Comparison of ENCODE assay signal across 2 cellular contexts in genomic region chr2:190093793-190094192, GRCh38.
TF ChIP-seq lines count a peak whose summit lies in the region.

No MANE protein-coding gene starts in this region.

TF ChIP-seq in GM23338, 12 proteins besides CTCF, POLR2A, EP300 and RAD21:
- TF ChIP-seq EZH2 (IDR thresholded peaks at IDR 0.05; ENCODE audit: low read depth, unreplicated experiment): no peak
- TF ChIP-seq POLR2AphosphoS5 (IDR thresholded peaks at IDR 0.05; ENCODE audit: low read depth): no peak
- no peak for TF ChIP-seq ZNF331 (CRISPR knock-in tag; IDR thresholded peaks at IDR 0.05; ENCODE audit: low read depth)
- TF ChIP-seq NANOG (IDR thresholded peaks at IDR 0.05; ENCODE audit: borderline replicate concordance): no peak
- no peak for TF ChIP-seq REST (IDR thresholded peaks at IDR 0.05; ENCODE audit: unreplicated experiment)

TF ChIP-seq in K562, 482 proteins besides CTCF, POLR2A, EP300 and RAD21:
- TF ChIP-seq PHF20 (IDR thresholded peaks at IDR 0.05; ENCODE audit: partially characterized antibody): no peak
- TF ChIP-seq CEBPB (tag; IDR thresholded peaks at IDR 0.05): 0 out of 2 replicates have a peak, but pooled peaks have one; percentile 12
- 0 out of 2 replicates have a peak, but pooled peaks have one; percentile 25 for TF ChIP-seq L3MBTL2 (IDR thresholded peaks at IDR 0.05)
